ENCODE assay signal across 32 cellular contexts in the genomic region with DNA sequence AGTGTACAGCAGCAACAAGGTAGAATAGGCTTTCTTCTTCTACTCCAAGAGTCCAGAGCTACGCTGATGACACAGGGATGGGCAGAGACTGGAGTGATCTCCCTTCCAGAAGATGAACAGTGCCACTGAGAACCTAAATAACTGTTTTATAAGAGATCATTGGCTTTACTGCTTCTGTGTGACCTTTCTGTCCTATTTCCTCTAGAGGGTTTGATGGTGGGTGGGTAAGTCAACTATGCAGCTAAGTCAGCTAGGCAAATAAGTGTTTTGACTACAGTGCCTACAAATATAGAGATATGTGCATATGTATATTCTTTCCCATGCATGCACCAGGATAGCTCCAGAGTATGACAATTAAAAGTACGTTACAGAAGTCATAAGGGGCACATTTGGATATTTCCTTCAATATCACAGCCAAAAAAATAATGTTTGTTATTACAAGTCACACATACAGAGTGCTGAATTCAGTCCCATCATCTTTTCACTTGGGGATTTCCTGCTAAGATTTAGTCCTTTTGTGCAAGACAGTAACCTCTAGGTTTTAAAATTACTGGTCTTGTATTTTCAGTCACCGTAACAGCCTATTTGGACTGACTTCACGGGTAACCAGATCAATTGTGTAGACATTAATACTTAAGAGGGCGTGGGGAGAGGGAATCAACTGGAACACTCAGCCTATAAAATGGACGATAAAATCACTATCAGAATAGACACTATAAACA.
DNase-seq lines count a peak whose midpoint lies in the region; ATAC-seq and FAIRE-seq lines count a peak whose summit lies in the region.
"Had no signal": no experiment of that assay in that cellular context is flagged by ENCODE, and none has a peak within 500 bp of the region (broad histone marks: within the 10 kb centered on the region; RNA-seq: fewer than 3 reads in every experiment).

No MANE protein-coding gene starts in this region.

- H3K27ac ChIP-seq in neuronal stem cell (replicated peaks; ENCODE audit: low read length) = peak overlapping the region; percentile 11
- H3K27ac ChIP-seq: adrenal gland, transverse colon had no signal

- H3K4me1 Mint-ChIP-seq in IgD-negative memory B cell = peaks cover 32 to 40% (median 35%) of the 10 kb centered on the region in 3 donors
- H3K4me1 Mint-ChIP-seq: central memory CD8-positive, alpha-beta T cell; naive thymus-derived CD4-positive, alpha-beta T cell had no signal

- H2BK5ac ChIP-seq in neuronal stem cell (ENCODE audit: low read length) = no peak overlapping the region

- no peak overlapping the region for H2BK15ac ChIP-seq in neuronal stem cell (ENCODE audit: low read length)

- no peaks in the 10 kb centered on the region for H3K79me1 ChIP-seq in neuronal stem cell (ENCODE audit: low read depth, low read length)

- peak overlapping the region; percentile 35 to 84 (median 65) for H3K4me3 Mint-ChIP-seq in IgD-negative memory B cell
- H3K4me3 Mint-ChIP-seq: activated CD8-positive, alpha-beta T cell treated with anti-CD3 and anti-CD28 coated beads for 36 hours; activated naive CD4-positive, alpha-beta T cell treated with anti-CD3 and anti-CD28 coated beads for 36 hours; activated T-helper 1 cell treated with anti-CD3 and anti-CD28 coated beads, Interleukin-12 subunit alpha, Interleukin-12 subunit beta, Interleukin-2, Interleukin-4 antibody, amounts not matched to agents 30 ng/mL and 10 ng/mL and 1 ng/mL, durations not matched to agents 14 hours and 24 hours and 36 hours; central memory CD8-positive, alpha-beta T cell; dendritic cell treated with granulocyte-macrophage colony-stimulating factor and Interleukin-4, amounts not matched to agents 40 ng/mL and 50 ng/mL, for 4 days; naive thymus-derived CD4-positive, alpha-beta T cell; T-helper 2 cell treated with Interferon-gamma antibody and Interleukin-4, amounts not matched to agents 5 μg/mL and 100 μg/mL, for 36 hours had no signal

- no peaks in the 10 kb centered on the region for H3K9me3 ChIP-seq in neuronal stem cell (replicated peaks in 1 of 2; ENCODE audit: control insufficient read depth in 2 of 2, insufficient read depth in 1 of 2, low read depth in 1 of 2, low read length in 2 of 2)
- H3K9me3 ChIP-seq: adrenal gland, right lobe of liver, transverse colon had no signal

- no peak overlapping the region for H3K9ac ChIP-seq in neuronal stem cell (ENCODE audit: low read depth, low read length, poor library complexity)

- peaks cover 0 to 8% of the 10 kb centered on the region in 2 donors for H3K36me3 ChIP-seq in neuronal stem cell (replicated peaks in 1 of 2; ENCODE audit: control insufficient read depth in 2 of 2, insufficient read depth in 2 of 2, low read length in 2 of 2)
- H3K36me3 ChIP-seq: adrenal gland, right lobe of liver, transverse colon had no signal

- H3K18ac ChIP-seq in neuronal stem cell (ENCODE audit: low read length) = no peak overlapping the region

- no peak overlapping the region for H2BK12ac ChIP-seq in neuronal stem cell (ENCODE audit: low read length)

- no peak overlapping the region for H3K4me3 ChIP-seq in neuronal stem cell (ENCODE audit: low read length in 2 of 2)
- H3K4me3 ChIP-seq: adrenal gland, right lobe of liver, transverse colon had no signal

- H4K91ac ChIP-seq in neuronal stem cell (ENCODE audit: low read depth, low read length, poor library complexity) = no peak overlapping the region

- WGBS in neuronal stem cell (ENCODE audit: extremely low coverage in 2 of 2, insufficient read length in 2 of 2, insufficient replicate concordance in 1 of 2), 2 donors = no CpG with 5 or more reads among the region's 6 CpGs

- H3K27me3 Mint-ChIP-seq in IgD-negative memory B cell = peaks cover 5% of the 10 kb centered on the region
- H3K27me3 Mint-ChIP-seq: activated CD8-positive, alpha-beta T cell treated with anti-CD3 and anti-CD28 coated beads for 36 hours; central memory CD8-positive, alpha-beta T cell; dendritic cell treated with granulocyte-macrophage colony-stimulating factor and Interleukin-4, amounts not matched to agents 40 ng/mL and 50 ng/mL, for 4 days; progenitor cell of endocrine pancreas had no signal

- H3K14ac ChIP-seq in neuronal stem cell (ENCODE audit: low read length) = no peak overlapping the region

- no peak overlapping the region for H2AK5ac ChIP-seq in neuronal stem cell (ENCODE audit: low read depth, low read length)

- H3K9me3 Mint-ChIP-seq in IgD-negative memory B cell = no peaks in the 10 kb centered on the region
- H3K9me3 Mint-ChIP-seq: activated CD8-positive, alpha-beta T cell treated with anti-CD3 and anti-CD28 coated beads for 36 hours; activated naive CD4-positive, alpha-beta T cell treated with anti-CD3 and anti-CD28 coated beads for 36 hours; activated T-helper 1 cell treated with anti-CD3 and anti-CD28 coated beads, Interleukin-12 subunit alpha, Interleukin-12 subunit beta, Interleukin-2, Interleukin-4 antibody, amounts not matched to agents 30 ng/mL and 10 ng/mL and 1 ng/mL, durations not matched to agents 14 hours and 24 hours and 36 hours; central memory CD8-positive, alpha-beta T cell; dendritic cell treated with granulocyte-macrophage colony-stimulating factor and Interleukin-4, amounts not matched to agents 40 ng/mL and 50 ng/mL, for 4 days; T-helper 2 cell treated with Interferon-gamma antibody and Interleukin-4, amounts not matched to agents 5 μg/mL and 100 μg/mL, for 36 hours had no signal

- no peaks in the 10 kb centered on the region for H3K27me3 ChIP-seq in neuronal stem cell (ENCODE audit: control insufficient read depth in 3 of 3, insufficient read depth in 3 of 3, low read depth in 1 of 3, low read length in 3 of 3)
- H3K27me3 ChIP-seq: adrenal gland, right lobe of liver, transverse colon had no signal

- no peak overlapping the region for H2BK120ac ChIP-seq in neuronal stem cell (ENCODE audit: low read depth, low read length)

- DNase-seq in GM19239 (ENCODE audit: insufficient read length, low spot score) = no peak
- DNase-seq in NCI-H526 (lab: John Stamatoyannopoulos, UW) = peak; percentile 74 to 80
- DNase-seq in neuronal stem cell (ENCODE audit: low spot score) = no peak
- no peak for DNase-seq in epidermal melanocyte (ENCODE audit: insufficient read length, low spot score)
- DNase-seq: ACHN; activated CD4-positive, alpha-beta T cell treated with anti-CD3 and anti-CD28 coated beads for 1 hour; activated CD8-positive, alpha-beta memory T cell treated with anti-CD3 and anti-CD28 coated beads, Interleukin-2, amount 50 U/mL, for 48 hours; activated CD8-positive, alpha-beta T cell treated with anti-CD3 and anti-CD28 coated beads for 36 hours; activated naive CD4-positive, alpha-beta T cell treated with anti-CD3 and anti-CD28 coated beads for 36 hours; adrenal gland; KG1; midbrain; MM.1S; naive thymus-derived CD4-positive, alpha-beta T cell; NCI-H1436; NCI-H2081; nucleus accumbens; right lobe of liver; SIG-M5; stimulated activated CD4-positive, alpha-beta T cell treated with anti-CD3 and anti-CD28 coated beads, Interleukin-2, amount 100 ng/mL, for 48 hours; transverse colon had no signal

- H3K23ac ChIP-seq in neuronal stem cell (ENCODE audit: low read depth, low read length, poor library complexity) = no peak overlapping the region

- H3K4me1 ChIP-seq in neuronal stem cell (ENCODE audit: control insufficient read depth in 2 of 2, insufficient read depth in 1 of 2, low read depth in 1 of 2, low read length in 2 of 2) = peaks cover 12 to 29% of the 10 kb centered on the region in 2 donors
- H3K4me1 ChIP-seq: adrenal gland had no signal

- peaks cover 1% of the 10 kb centered on the region for H3K36me3 Mint-ChIP-seq in IgD-negative memory B cell
- H3K36me3 Mint-ChIP-seq: naive thymus-derived CD4-positive, alpha-beta T cell had no signal

- H3K27ac Mint-ChIP-seq in IgD-negative memory B cell = peak overlapping the region in 2 of 3 donors; percentile 58 to 90
- H3K27ac Mint-ChIP-seq: activated CD8-positive, alpha-beta T cell treated with anti-CD3 and anti-CD28 coated beads for 36 hours; activated naive CD4-positive, alpha-beta T cell treated with anti-CD3 and anti-CD28 coated beads for 36 hours; activated T-helper 1 cell treated with anti-CD3 and anti-CD28 coated beads, Interleukin-12 subunit alpha, Interleukin-12 subunit beta, Interleukin-2, Interleukin-4 antibody, amounts not matched to agents 30 ng/mL and 10 ng/mL and 1 ng/mL, durations not matched to agents 14 hours and 24 hours and 36 hours; dendritic cell treated with granulocyte-macrophage colony-stimulating factor and Interleukin-4, amounts not matched to agents 40 ng/mL and 50 ng/mL, for 4 days; naive thymus-derived CD4-positive, alpha-beta T cell; T-helper 2 cell treated with Interferon-gamma antibody and Interleukin-4, amounts not matched to agents 5 μg/mL and 100 μg/mL, for 36 hours had no signal

- ATAC-seq in HG03521 (IDR thresholded peaks at IDR 0.05; ENCODE audit: unreplicated experiment) (no peak), GM21529 (IDR thresholded peaks at IDR 0.05; ENCODE audit: unreplicated experiment) (no peak), HG03108 (IDR thresholded peaks at IDR 0.05; ENCODE audit: unreplicated experiment) (no peak)
- ATAC-seq: activated CD8-positive, alpha-beta T cell treated with anti-CD3 and anti-CD28 coated beads for 36 hours; naive thymus-derived CD4-positive, alpha-beta T cell had no signal

- H4K8ac ChIP-seq in neuronal stem cell (ENCODE audit: low read depth, low read length) = no peak overlapping the region

- no peak overlapping the region for H2AFZ ChIP-seq in neuronal stem cell (ENCODE audit: low read length)

- no peak overlapping the region for H3K4me2 ChIP-seq in neuronal stem cell (ENCODE audit: insufficient read depth, low read length, poor library complexity, severe bottlenecking)

- FAIRE-seq in GM19239 (lab: Jason Lieb, UNC) = peak; percentile 21
- FAIRE-seq: HTR-8/SVneo, RCC 7860 had no signal

- H3K4ac ChIP-seq in neuronal stem cell (ENCODE audit: low read length) = no peak overlapping the region

Comparison
In these comparisons a context has a peak if more than half of its experiments do, and no peak if none do; other contexts are left out.
1. DNase-seq: peak in NCI-H526 (2 of 2); none in GM19239 (single experiment), neuronal stem cell (single experiment) and epidermal melanocyte (single experiment).